In the genomic region with DNA sequence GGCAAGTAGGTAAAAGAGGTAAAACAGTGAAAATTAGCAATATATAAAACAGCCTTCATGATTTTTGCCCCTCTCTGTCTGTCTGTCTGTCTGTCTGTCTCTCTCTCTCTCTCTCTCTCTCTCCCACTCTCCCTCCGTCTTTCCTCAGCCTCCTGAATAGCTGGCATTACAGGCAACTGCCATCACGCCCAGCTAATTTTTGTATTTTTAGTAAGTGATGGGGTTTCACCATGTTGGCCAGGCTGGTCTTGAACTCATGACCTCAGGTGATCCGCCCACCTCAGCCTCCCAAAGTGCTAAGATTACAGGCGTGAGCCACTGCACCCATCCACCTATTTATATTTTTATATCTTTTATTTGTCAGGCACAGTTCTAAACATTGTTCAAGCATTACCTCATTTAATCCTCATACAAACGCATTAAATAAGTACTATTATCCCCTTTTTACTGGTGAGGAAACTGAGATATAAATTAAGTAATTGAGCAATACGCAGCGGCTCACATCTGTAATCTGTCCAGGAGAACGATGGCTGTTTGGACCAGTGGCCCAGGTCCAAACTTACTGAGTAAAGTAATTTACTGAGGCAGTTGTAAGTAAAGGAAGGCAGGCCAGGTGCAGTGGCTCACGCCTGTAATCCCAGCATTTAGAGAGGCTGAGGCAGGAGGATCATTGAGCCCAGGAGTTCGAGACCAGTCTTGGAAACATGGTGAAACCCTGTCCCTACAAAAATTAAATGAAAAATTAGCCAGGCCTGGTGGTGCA, we compare ENCODE assay signal across 1 cellular context.
TF ChIP-seq lines count a peak whose summit lies in the region.

No MANE protein-coding gene starts in this region.

TF ChIP-seq in WTC11, 78 proteins besides CTCF, POLR2A, EP300 and RAD21 (continued from another document):
- TF ChIP-seq AR (CRISPR knock-in tag; IDR thresholded peaks at IDR 0.05): no peak
- no peak for TF ChIP-seq TCF7 (CRISPR knock-in tag; IDR thresholded peaks at IDR 0.05; ENCODE audit: low read depth)
- TF ChIP-seq ZNF425 (CRISPR knock-in tag; conservative IDR thresholded peaks at IDR 0.05): no peak
- no peak for TF ChIP-seq AFF4 (CRISPR knock-in tag; IDR thresholded peaks at IDR 0.05; ENCODE audit: borderline replicate concordance)
- TF ChIP-seq PREB (CRISPR knock-in tag; IDR thresholded peaks at IDR 0.05; ENCODE audit: borderline replicate concordance): no peak
- TF ChIP-seq GTF2I (CRISPR knock-in tag; conservative IDR thresholded peaks at IDR 0.05): no peak
TF ChIP-seq in WTC11: peak in this region for 0.
